In the genomic region with DNA sequence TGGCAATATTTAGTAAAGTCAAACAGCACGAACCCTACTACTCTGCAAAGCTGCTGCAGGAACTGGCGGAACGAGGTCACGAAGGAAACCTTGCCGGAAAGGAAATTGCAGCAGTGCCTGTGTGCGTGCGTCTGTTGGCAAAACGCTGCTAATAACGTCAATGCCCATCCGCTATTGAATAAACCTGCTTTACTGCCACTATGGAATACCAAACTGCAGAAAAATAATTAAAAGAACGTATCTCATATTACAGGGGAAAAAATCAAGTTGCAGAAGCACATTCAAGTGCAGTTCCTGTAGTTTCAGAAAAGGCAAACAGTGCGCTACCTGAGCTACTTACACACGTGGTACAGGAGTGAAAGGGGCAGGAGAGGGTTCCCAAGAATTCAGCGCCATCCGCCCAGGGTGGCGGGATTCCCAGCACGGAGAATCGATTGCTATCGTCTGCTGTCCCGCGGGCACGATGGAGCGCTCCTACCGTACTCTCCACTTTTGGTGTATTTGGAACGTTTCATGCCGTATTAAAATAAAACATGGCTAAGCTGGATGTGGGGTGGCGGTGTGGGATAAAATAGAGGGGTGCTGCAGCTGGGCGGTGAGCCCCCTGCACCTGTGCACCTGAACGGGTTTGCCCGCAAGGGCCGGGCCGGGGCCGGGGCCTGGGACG, we compare ENCODE assay signal across 8 cellular contexts. TPM values are rescaled to one million over a fixed set of nuclear protein-coding genes. Genes with fewer than 3 reads are reported as not detected.
DNase-seq lines count a peak whose midpoint lies in the region; ATAC-seq and TF ChIP-seq lines count a peak whose summit lies in the region.

No MANE protein-coding gene starts in this region.

- H3K4me1 ChIP-seq in iPS-20b (ENCODE audit: insufficient read depth, low read length) = peaks cover 5% of the 10 kb centered on the region; the same call in 1 of the 2 replicates

- TF ChIP-seq CTCF in brain (conservative IDR thresholded peaks at IDR 0.05) = no peak
- no peak for TF ChIP-seq CTCF in omental fat pad (IDR thresholded peaks at IDR 0.05)

- peak overlapping the region; percentile 99 for H3K27ac Mint-ChIP-seq in T-helper 17 cell
- peak overlapping the region; percentile 34 to 90 (median 79) for H3K27ac Mint-ChIP-seq in brain

- no peaks in the 10 kb centered on the region for H3K27me3 Mint-ChIP-seq in T-helper 17 cell
- H3K27me3 Mint-ChIP-seq in brain = no peaks in the 10 kb centered on the region

- peaks cover 31% of the 10 kb centered on the region for H3K36me3 ChIP-seq in KOPT-K1 (ENCODE audit: insufficient read depth, low read length)
- peaks cover 27% of the 10 kb centered on the region for H3K36me3 ChIP-seq in iPS-20b (ENCODE audit: insufficient read depth, low read depth, low read length)

- H3K27me3 ChIP-seq in iPS-20b (ENCODE audit: insufficient read depth, low read length) = no peaks in the 10 kb centered on the region

- peak; percentile 58 for ATAC-seq in T-helper 17 cell
- ATAC-seq in omental fat pad (ENCODE audit: low FRiP score) = no peak

- H3K36me3 Mint-ChIP-seq in T-helper 17 cell (ENCODE audit: low read depth) (peaks cover 2% of the 10 kb centered on the region), brain (peaks cover 27% of the 10 kb centered on the region)

- H3K4me1 Mint-ChIP-seq in T-helper 17 cell = peaks cover 47% of the 10 kb centered on the region
- H3K4me1 Mint-ChIP-seq in brain = peaks cover 56% of the 10 kb centered on the region

- DNase-seq in DMS53 treated with DMSO at 0.1 percent for 48 hours (lab: John Stamatoyannopoulos, UW; ENCODE audit: unreplicated experiment) (peak; percentile 91), T-helper 17 cell (peak in 2 of 3 donors; percentile 38 to 55), omental fat pad (ENCODE audit: low spot score) (no peak), NCI-H1694 (lab: John Stamatoyannopoulos, UW) (no peak)

- no peaks in the 10 kb centered on the region for H3K9me3 ChIP-seq in KOPT-K1 (ENCODE audit: insufficient read depth, low read length, poor library complexity, severe bottlenecking)
- no peaks in the 10 kb centered on the region for H3K9me3 ChIP-seq in T-helper 17 cell (ENCODE audit: control insufficient read depth, low read length, poor library complexity, severe bottlenecking)
- H3K9me3 ChIP-seq in iPS-20b (ENCODE audit: insufficient read depth, low read depth, low read length) = no peaks in the 10 kb centered on the region

- no peaks in the 10 kb centered on the region for H3K9me3 Mint-ChIP-seq in brain

- H3K9ac ChIP-seq in iPS-20b (ENCODE audit: low read depth, low read length) = peak overlapping the region; percentile 49; the same call in 1 of the 2 replicates

- H3K27ac ChIP-seq in KOPT-K1 (ENCODE audit: low read depth, low read length, poor library complexity, severe bottlenecking) (peak overlapping the region; percentile 76), iPS-20b (ENCODE audit: low read length) (no peak overlapping the region), skin epidermis (peak overlapping the region; percentile 15 to 89 (median 77))

- H3K4me3 ChIP-seq in iPS-20b (ENCODE audit: low read length) (peak overlapping the region; percentile 93), skin epidermis (peak overlapping the region; percentile 68 to 97 (median 81))

- H3K4me3 Mint-ChIP-seq in T-helper 17 cell = peak overlapping the region; percentile 94
- H3K4me3 Mint-ChIP-seq in brain = peak overlapping the region; percentile 81 to 96 (median 93)

RNA-seq across cellular contexts. Expression of a gene that starts 0.5 kb away (rescaled TPM):
- 100 to 1,000 TPM in 1 of 2 donors, 10 to 100 TPM in 1; 99.7 to 114 TPM for total RNA-seq in T-helper 17 cell
- polyA plus RNA-seq in brain (ENCODE audit: insufficient read depth, low read depth, low replicate concordance) = 16.2 TPM
- 10 to 100 TPM; 42.9 to 78.2 (median 64.1) TPM for total RNA-seq in omental fat pad

RNA-seq across cellular contexts. Expression of a gene that starts 4.3 kb away (rescaled TPM):
- total RNA-seq in T-helper 17 cell (10 to 100 TPM; 16.8 to 26.7 TPM), omental fat pad (10 to 100 TPM; 12.9 to 76.5 (median 37.4) TPM)
- 108 TPM for polyA plus RNA-seq in brain (ENCODE audit: insufficient read depth, low read depth, low replicate concordance)

Comparison
In these comparisons a context has a peak if more than half of its experiments do, and no peak if none do; other contexts are left out.
1. DNase-seq: peak in DMS53 treated with DMSO at 0.1 percent for 48 hours (single experiment) and T-helper 17 cell (2 of 3); none in omental fat pad (single experiment) and NCI-H1694 (single experiment).